In genomic region chr1:111685293-111686153, GRCh38 we compare ENCODE assay signal across 1 cellular context. TPM values are rescaled to one million over a fixed set of nuclear protein-coding genes. Genes with fewer than 3 reads are reported as not detected.
"Had no signal": no experiment of that assay in that cellular context is flagged by ENCODE, and none has a peak within 500 bp of the region (broad histone marks: within the 10 kb centered on the region; RNA-seq: fewer than 3 reads in every experiment).

No MANE protein-coding gene starts in this region.

RNA-seq across cellular contexts. Expression of gene INKA2, which starts 53.7 kb away (rescaled TPM):
- total RNA-seq: ascending aorta had no signal
